8 cellular contexts compared by ENCODE assay signal in genomic region chr7:23105086-23105643, GRCh38. TPM values are rescaled to one million over a fixed set of nuclear protein-coding genes. Genes with fewer than 3 reads are reported as not detected.
A peak's percentile ranks its signal among the peaks of the same experiment; 100 is the strongest.
DNase-seq lines count a peak whose midpoint lies in the region; ATAC-seq and TF ChIP-seq lines count a peak whose summit lies in the region.

No MANE protein-coding gene starts in this region.

- no peak for DNase-seq in activated CD4-positive, alpha-beta T cell treated with anti-CD3 and anti-CD28 coated beads, Interleukin-2, amount 10 ng/mL, durations not matched to agents 24 days and 14 days
- no peak for DNase-seq in activated CD4-positive, alpha-beta T cell treated with anti-CD3 and anti-CD28 coated beads for 4 hours
- no peak for DNase-seq in effector memory CD4-positive, alpha-beta T cell
- DNase-seq in AG08396 (ENCODE audit: low spot score), result no peak
- no peak for DNase-seq in cerebellum (ENCODE audit: low spot score)

- H3K9me3 Mint-ChIP-seq in activated CD4-positive, alpha-beta T cell treated with anti-CD3 and anti-CD28 coated beads, Interleukin-2, amount 10 ng/mL, durations not matched to agents 24 days and 14 days, result no peaks in the 10 kb centered on the region

- no peak overlapping the region for H3K27ac ChIP-seq in OCI-LY3 (ENCODE audit: low read length)
- H3K27ac ChIP-seq in effector memory CD4-positive, alpha-beta T cell (ENCODE audit: insufficient read depth, low read length, poor library complexity, severe bottlenecking), result peak overlapping the region; percentile 90
- peak overlapping the region; percentile 95 for H3K27ac ChIP-seq in neural cell (ENCODE audit: low read length)

- no peak for TF ChIP-seq EP300 in neural cell (conservative IDR thresholded peaks at IDR 0.05; ENCODE audit: poor library complexity, severe bottlenecking)

- H2AFZ ChIP-seq in OCI-LY3 (ENCODE audit: low read depth, low read length), result peak overlapping the region; percentile 82
- peak overlapping the region; percentile 67 for H2AFZ ChIP-seq in neural cell (ENCODE audit: low read depth, low read length)

- H3K79me2 ChIP-seq in OCI-LY3 (ENCODE audit: low read length) (peaks cover 8% of the 10 kb centered on the region), neural cell (replicated peaks; ENCODE audit: insufficient read depth, low read length) (peaks cover 40% of the 10 kb centered on the region)

- H3K27me3 Mint-ChIP-seq in activated CD4-positive, alpha-beta T cell treated with anti-CD3 and anti-CD28 coated beads, Interleukin-2, amount 10 ng/mL, durations not matched to agents 24 days and 14 days, result no peaks in the 10 kb centered on the region

- no peak for TF ChIP-seq RAD21 in neural cell (conservative IDR thresholded peaks at IDR 0.05)

- peak overlapping the region; percentile 97 for H3K4me3 Mint-ChIP-seq in activated CD4-positive, alpha-beta T cell treated with anti-CD3 and anti-CD28 coated beads, Interleukin-2, amount 10 ng/mL, durations not matched to agents 24 days and 14 days

- intact Hi-C loops in activated CD4-positive, alpha-beta T cell treated with anti-CD3 and anti-CD28 coated beads, Interleukin-2, amount 10 ng/mL, durations not matched to agents 24 days and 14 days (cut with micrococcal nuclease), result loop anchor here (1.0 to 5.0 kb wide), 4 partner anchors 76 to 1168 kb away; no protein-coding TSS in a partner anchor

- H3K9me3 ChIP-seq in OCI-LY3 (ENCODE audit: insufficient read depth, low read length), result no peaks in the 10 kb centered on the region; the same call in 1 of the 2 replicates
- H3K9me3 ChIP-seq in effector memory CD4-positive, alpha-beta T cell (ENCODE audit: control insufficient read depth, low read length), result no peaks in the 10 kb centered on the region
- H3K9me3 ChIP-seq in neural cell (ENCODE audit: low read length), result peaks cover 3% of the 10 kb centered on the region

- peaks cover 7% of the 10 kb centered on the region for H3K36me3 Mint-ChIP-seq in activated CD4-positive, alpha-beta T cell treated with anti-CD3 and anti-CD28 coated beads, Interleukin-2, amount 10 ng/mL, durations not matched to agents 24 days and 14 days (ENCODE audit: low read depth)

- ATAC-seq in HG02763 (IDR thresholded peaks at IDR 0.05; ENCODE audit: unreplicated experiment), result peak; percentile 13

- H3K4me3 ChIP-seq in OCI-LY3 (ENCODE audit: low read length) (peak overlapping the region; percentile 96), neural cell (ENCODE audit: low read length) (peak overlapping the region; percentile 79)
- H3K4me3 ChIP-seq in effector memory CD4-positive, alpha-beta T cell (ENCODE audit: insufficient read depth, low read depth, low read length, poor library complexity, severe bottlenecking), result peak overlapping the region; percentile 95

- H3K9ac ChIP-seq in OCI-LY3 (ENCODE audit: low read length) (peak overlapping the region; percentile 84), neural cell (ENCODE audit: low read length) (peak overlapping the region; percentile 97)

- H3K36me3 ChIP-seq in OCI-LY3 (replicated peaks; ENCODE audit: low read depth, low read length) (no peaks in the 10 kb centered on the region), neural cell (ENCODE audit: insufficient read depth, low read length) (no peaks in the 10 kb centered on the region)
- H3K36me3 ChIP-seq in effector memory CD4-positive, alpha-beta T cell (ENCODE audit: control insufficient read depth, insufficient read depth, low read length), result no peaks in the 10 kb centered on the region

- peak overlapping the region; percentile 94 for H3K27ac Mint-ChIP-seq in activated CD4-positive, alpha-beta T cell treated with anti-CD3 and anti-CD28 coated beads, Interleukin-2, amount 10 ng/mL, durations not matched to agents 24 days and 14 days

- TF ChIP-seq CTCF in OCI-LY3 (IDR thresholded peaks at IDR 0.05; ENCODE audit: low read depth, low read length) (no peak), neural cell (IDR thresholded peaks at IDR 0.05; ENCODE audit: poor library complexity, severe bottlenecking) (no peak)

- H3K4me1 ChIP-seq in OCI-LY3 (ENCODE audit: low read length), result peaks cover 13% of the 10 kb centered on the region
- peaks cover 8% of the 10 kb centered on the region for H3K4me1 ChIP-seq in effector memory CD4-positive, alpha-beta T cell (ENCODE audit: control insufficient read depth, insufficient read depth, low read length, poor library complexity, severe bottlenecking)

- H3K27me3 ChIP-seq in OCI-LY3 (ENCODE audit: low read depth, low read length) (no peaks in the 10 kb centered on the region), neural cell (ENCODE audit: insufficient read depth, low read depth, low read length) (no peaks in the 10 kb centered on the region)
- no peaks in the 10 kb centered on the region for H3K27me3 ChIP-seq in effector memory CD4-positive, alpha-beta T cell (replicated peaks; ENCODE audit: control insufficient read depth, insufficient read depth, low read length, poor library complexity, severe bottlenecking)

- peaks cover 17% of the 10 kb centered on the region for H3K4me1 Mint-ChIP-seq in activated CD4-positive, alpha-beta T cell treated with anti-CD3 and anti-CD28 coated beads, Interleukin-2, amount 10 ng/mL, durations not matched to agents 24 days and 14 days

- H3F3A ChIP-seq in neural cell (ENCODE audit: insufficient read depth, low read length, poor library complexity, severe bottlenecking), result no peaks in the 10 kb centered on the region

- H4K20me1 ChIP-seq in OCI-LY3 (ENCODE audit: insufficient read depth, low read length) (no peaks in the 10 kb centered on the region), neural cell (ENCODE audit: insufficient read depth) (peaks cover 18% of the 10 kb centered on the region)

- H3K9me2 ChIP-seq in neural cell (ENCODE audit: insufficient read depth, low read length), result no peaks in the 10 kb centered on the region

- peak overlapping the region; percentile 84 for H3K4me2 ChIP-seq in OCI-LY3 (ENCODE audit: low read length)
- peak overlapping the region; percentile 94 for H3K4me2 ChIP-seq in neural cell (ENCODE audit: low read length)

TF ChIP-seq in neural cell, 6 proteins besides CTCF, POLR2A, EP300 and RAD21:
- no peak for TF ChIP-seq EZH2 (IDR thresholded peaks at IDR 0.05; ENCODE audit: borderline replicate concordance, insufficient read depth, low read length, poor library complexity, severe bottlenecking)
- TF ChIP-seq, protein P1, sequence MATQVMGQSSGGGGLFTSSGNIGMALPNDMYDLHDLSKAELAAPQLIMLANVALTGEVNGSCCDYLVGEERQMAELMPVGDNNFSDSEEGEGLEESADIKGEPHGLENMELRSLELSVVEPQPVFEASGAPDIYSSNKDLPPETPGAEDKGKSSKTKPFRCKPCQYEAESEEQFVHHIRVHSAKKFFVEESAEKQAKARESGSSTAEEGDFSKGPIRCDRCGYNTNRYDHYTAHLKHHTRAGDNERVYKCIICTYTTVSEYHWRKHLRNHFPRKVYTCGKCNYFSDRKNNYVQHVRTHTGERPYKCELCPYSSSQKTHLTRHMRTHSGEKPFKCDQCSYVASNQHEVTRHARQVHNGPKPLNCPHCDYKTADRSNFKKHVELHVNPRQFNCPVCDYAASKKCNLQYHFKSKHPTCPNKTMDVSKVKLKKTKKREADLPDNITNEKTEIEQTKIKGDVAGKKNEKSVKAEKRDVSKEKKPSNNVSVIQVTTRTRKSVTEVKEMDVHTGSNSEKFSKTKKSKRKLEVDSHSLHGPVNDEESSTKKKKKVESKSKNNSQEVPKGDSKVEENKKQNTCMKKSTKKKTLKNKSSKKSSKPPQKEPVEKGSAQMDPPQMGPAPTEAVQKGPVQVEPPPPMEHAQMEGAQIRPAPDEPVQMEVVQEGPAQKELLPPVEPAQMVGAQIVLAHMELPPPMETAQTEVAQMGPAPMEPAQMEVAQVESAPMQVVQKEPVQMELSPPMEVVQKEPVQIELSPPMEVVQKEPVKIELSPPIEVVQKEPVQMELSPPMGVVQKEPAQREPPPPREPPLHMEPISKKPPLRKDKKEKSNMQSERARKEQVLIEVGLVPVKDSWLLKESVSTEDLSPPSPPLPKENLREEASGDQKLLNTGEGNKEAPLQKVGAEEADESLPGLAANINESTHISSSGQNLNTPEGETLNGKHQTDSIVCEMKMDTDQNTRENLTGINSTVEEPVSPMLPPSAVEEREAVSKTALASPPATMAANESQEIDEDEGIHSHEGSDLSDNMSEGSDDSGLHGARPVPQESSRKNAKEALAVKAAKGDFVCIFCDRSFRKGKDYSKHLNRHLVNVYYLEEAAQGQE (IDR thresholded peaks at IDR 0.05; ENCODE audit: borderline replicate concordance), result no peak
- TF ChIP-seq MXI1 (conservative IDR thresholded peaks at IDR 0.05; ENCODE audit: poor library complexity, severe bottlenecking), result no peak
- TF ChIP-seq SMC3 (conservative IDR thresholded peaks at IDR 0.05; ENCODE audit: poor library complexity), result no peak
- no peak for TF ChIP-seq POLR2AphosphoS5 (IDR thresholded peaks at IDR 0.05)
- no peak for TF ChIP-seq TAF1 (IDR thresholded peaks at IDR 0.05; ENCODE audit: low read depth)

RNA-seq across cellular contexts. Expression of gene KLHL7, which starts 0.4 kb away (rescaled TPM):
- total RNA-seq in activated CD4-positive, alpha-beta T cell treated with anti-CD3 and anti-CD28 coated beads, Interleukin-2, amount 10 ng/mL, durations not matched to agents 24 days and 14 days, result 16.1 and 20.0 TPM in 2 replicates
- 198 and 206 TPM in 2 replicates for polyA plus RNA-seq in neural cell
- polyA minus RNA-seq in neural cell, result 203 and 260 TPM in 2 replicates
- 72.3 TPM for total RNA-seq in cerebellum
